Comparison of ENCODE assay signal across 8 cellular contexts in the genomic region with DNA sequence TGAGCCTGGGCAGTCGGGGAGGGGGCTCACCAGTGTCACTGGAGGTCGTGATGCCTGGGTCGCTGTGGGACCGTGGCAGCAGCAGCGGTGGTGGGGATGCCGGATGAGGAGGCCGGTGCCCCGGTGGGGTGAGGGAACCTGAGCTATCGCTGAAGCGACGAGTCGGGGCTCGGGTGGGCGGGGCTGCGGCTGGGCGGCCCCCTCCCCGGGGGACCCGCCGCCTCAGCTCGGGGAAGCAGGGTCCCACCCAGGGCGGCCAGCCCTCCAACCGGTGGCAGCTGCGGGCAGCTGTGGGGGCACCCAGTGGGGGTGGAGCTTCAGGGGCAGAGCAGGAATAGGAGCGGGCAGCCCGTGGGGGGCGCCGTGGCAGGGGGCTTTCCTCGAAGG. TPM values are rescaled to one million over a fixed set of nuclear protein-coding genes. Genes with fewer than 3 reads are reported as not detected.
DNase-seq lines count a peak whose midpoint lies in the region; ATAC-seq, FAIRE-seq and TF ChIP-seq lines count a peak whose summit lies in the region.

No MANE protein-coding gene starts in this region.

- peak overlapping the region; percentile 19 to 73 (median 64) for H3K27ac ChIP-seq in sigmoid colon

- DNase-seq in astrocyte of the cerebellum (ENCODE audit: low read depth) (no peak), sigmoid colon (no peak), NCI-H2107 treated with DMSO at 0.1 percent for 48 hours (lab: John Stamatoyannopoulos, UW; ENCODE audit: unreplicated experiment) (no peak), GM19239 (ENCODE audit: insufficient read length, low spot score) (no peak), NCI-H2029 treated with DMSO at 0.1 percent for 48 hours (lab: John Stamatoyannopoulos, UW) (no peak), NCI-H2171 treated with DMSO at 0.1 percent for 48 hours (lab: John Stamatoyannopoulos, UW) (no peak)

- FAIRE-seq in GM19239 (lab: Jason Lieb, UNC), result no peak

- intact Hi-C loops in sigmoid colon (cut with DNase I), result loop anchor here (2.0 kb wide), 2 partner anchors 23 to 343 kb away; partner anchors contain the start of gene CLK2

- peaks cover 0 to 36% (median 28%) of the 10 kb centered on the region in 4 donors for H3K4me1 ChIP-seq in sigmoid colon

- in situ Hi-C loops in astrocyte of the cerebellum (cut with HindIII; ENCODE audit: low sequenced_read_pairs), result no loop called here

- H3K36me3 ChIP-seq in sigmoid colon, result peaks cover 5 to 26% (median 10%) of the 10 kb centered on the region in 4 donors

- no peak for TF ChIP-seq POLR2A in sigmoid colon (IDR thresholded peaks at IDR 0.05)

- ATAC-seq in GM18870 (IDR thresholded peaks at IDR 0.05; ENCODE audit: unreplicated experiment) (peak; percentile 20), HG03064 (IDR thresholded peaks at IDR 0.05; ENCODE audit: low read depth, unreplicated experiment) (peak; percentile 10)

- no peaks in the 10 kb centered on the region for H3K27me3 ChIP-seq in sigmoid colon

- H3K4me3 ChIP-seq in astrocyte of the cerebellum (ENCODE audit: low read depth, low read length) (peak overlapping the region; percentile 18), sigmoid colon (peak overlapping the region in 2 of 4 donors; percentile 24 to 34)

- TF ChIP-seq CTCF in astrocyte of the cerebellum (IDR thresholded peaks at IDR 0.05; ENCODE audit: low read depth, low read length, missing control alignments) (no peak), sigmoid colon (IDR thresholded peaks at IDR 0.05) (no peak)

- no peaks in the 10 kb centered on the region for H3K9me3 ChIP-seq in sigmoid colon

- 21 to 38% methylated on average over 28 of the region's 28 CpGs for WGBS in sigmoid colon, 2 donors

- TF ChIP-seq EP300 in sigmoid colon (IDR thresholded peaks at IDR 0.05), result no peak

RNA-seq across cellular contexts. Expression of gene ENTREP3, which starts 5.0 kb away (rescaled TPM):
- total RNA-seq in sigmoid colon, result 10 to 100 TPM; 11.8 to 44.0 (median 16.0) TPM
- 10 to 100 TPM in 1 of 3 donors, 1 to 10 TPM in 2; 5.4 to 17.6 (median 6.5) TPM for polyA plus RNA-seq in sigmoid colon

RNA-seq across cellular contexts. Expression of gene SCAMP3, which starts 11.9 kb away (rescaled TPM):
- total RNA-seq in sigmoid colon, result 10 to 100 TPM; 25.1 to 45.3 (median 36.5) TPM
- 10 to 100 TPM; 11.6 to 56.4 (median 22.8) TPM for polyA plus RNA-seq in sigmoid colon

RNA-seq across cellular contexts. Expression of gene CLK2, which starts 23.1 kb away (rescaled TPM):
- 10 to 100 TPM; 21.4 to 33.2 (median 25.3) TPM for total RNA-seq in sigmoid colon
- polyA plus RNA-seq in sigmoid colon, result 10 to 100 TPM in 2 of 3 donors, 1 to 10 TPM in 1; 7.2 to 45.9 (median 14.4) TPM

RNA-seq across cellular contexts. Expression of gene HCN3, which starts 27.0 kb away (rescaled TPM):
- total RNA-seq in sigmoid colon, result 1 to 10 TPM; 1.2 to 5.5 (median 2.3) TPM
- 1 to 10 TPM in 2 of 3 donors, under 1 TPM in 1; 0.69 to 8.6 (median 1.2) TPM for polyA plus RNA-seq in sigmoid colon

RNA-seq across cellular contexts. Expression of gene MTX1, which starts 41.7 kb away (rescaled TPM):
- 10 to 100 TPM; 15.5 to 29.8 (median 27.7) TPM for total RNA-seq in sigmoid colon
- polyA plus RNA-seq in sigmoid colon, result 10 to 100 TPM; 51.7 to 69.7 (median 53.2) TPM
